ENCODE assay signal across 15 cellular contexts in genomic region chr4:52996261-52997131, GRCh38.
DNase-seq lines count a peak whose midpoint lies in the region; ATAC-seq and TF ChIP-seq lines count a peak whose summit lies in the region.
"Had no signal": no experiment of that assay in that cellular context is flagged by ENCODE, and none has a peak within 500 bp of the region (broad histone marks: within the 10 kb centered on the region; RNA-seq: fewer than 3 reads in every experiment).

No MANE protein-coding gene starts in this region.

- WGBS in esophagus muscularis mucosa = 62% methylated on average over 7 of the region's 7 CpGs
- WGBS in testis, 2 donors = 20 to 32% methylated on average over 7 of the region's 7 CpGs

- H3K27ac ChIP-seq in esophagus muscularis mucosa (replicated peaks in 1 of 4) (peak overlapping the region; percentile 51 to 66 (median 59)), lower lobe of right lung (peak overlapping the region; percentile 66), testis (peak overlapping the region; percentile 78 to 85), substantia nigra (ENCODE audit: low read depth, low read length, poor library complexity, severe bottlenecking) (no peak overlapping the region)
- H3K27ac ChIP-seq: neutrophil had no signal

- H3K4me1 ChIP-seq in esophagus muscularis mucosa (peaks cover 27 to 42% (median 35%) of the 10 kb centered on the region in 4 donors), lower lobe of right lung (peaks cover 8% of the 10 kb centered on the region), testis (peaks cover 67% of the 10 kb centered on the region)

- H3K9me3 ChIP-seq in esophagus muscularis mucosa = no peaks in the 10 kb centered on the region
- H3K9me3 ChIP-seq in lower lobe of right lung = no peaks in the 10 kb centered on the region
- H3K9me3 ChIP-seq in testis = no peaks in the 10 kb centered on the region
- H3K9me3 ChIP-seq: neutrophil, thyroid gland had no signal

- peaks cover 9% of the 10 kb centered on the region for H3K4me1 Mint-ChIP-seq in activated T-cell treated with anti-CD3 and anti-CD28 coated beads, Interleukin-2, amount 50 U/mL, for 72 hours (ENCODE audit: low read depth)
- H3K4me1 Mint-ChIP-seq: activated CD4-positive, alpha-beta memory T cell treated with anti-CD3 and anti-CD28 coated beads, Interleukin-2, amount 10 ng/mL, durations not matched to agents 7 days and 5 days had no signal

- H3K36me3 Mint-ChIP-seq in activated T-cell treated with anti-CD3 and anti-CD28 coated beads, Interleukin-2, amount 50 U/mL, for 72 hours (ENCODE audit: insufficient read depth in 2 of 2) = peaks cover 0 to 7% of the 10 kb centered on the region in 2 donors

- H3K27ac Mint-ChIP-seq in activated T-cell treated with anti-CD3 and anti-CD28 coated beads, Interleukin-2, amount 50 U/mL, for 72 hours = no peak overlapping the region
- H3K27ac Mint-ChIP-seq: activated CD4-positive, alpha-beta memory T cell treated with anti-CD3 and anti-CD28 coated beads, Interleukin-2, amount 10 ng/mL, durations not matched to agents 7 days and 5 days; activated naive CD4-positive, alpha-beta T cell treated with anti-CD3 and anti-CD28 coated beads for 36 hours had no signal

- TF ChIP-seq CTCF in esophagus muscularis mucosa (IDR thresholded peaks at IDR 0.05) = no peak
- no peak for TF ChIP-seq CTCF in lower lobe of right lung (IDR thresholded peaks at IDR 0.05)
- TF ChIP-seq CTCF in testis (IDR thresholded peaks at IDR 0.05) = no peak

- TF ChIP-seq POLR2A in esophagus muscularis mucosa (IDR thresholded peaks at IDR 0.05; ENCODE audit: low read depth) = no peak
- no peak for TF ChIP-seq POLR2A in testis (IDR thresholded peaks at IDR 0.05)

- H3K36me3 ChIP-seq in esophagus muscularis mucosa = no peaks in the 10 kb centered on the region
- H3K36me3 ChIP-seq in lower lobe of right lung = no peaks in the 10 kb centered on the region
- no peaks in the 10 kb centered on the region for H3K36me3 ChIP-seq in testis (ENCODE audit: low read depth, missing control alignments)
- H3K36me3 ChIP-seq: neutrophil, thyroid gland had no signal

- H3K4me3 ChIP-seq in esophagus muscularis mucosa = no peak overlapping the region
- no peak overlapping the region for H3K4me3 ChIP-seq in lower lobe of right lung
- H3K4me3 ChIP-seq in testis = no peak overlapping the region
- H3K4me3 ChIP-seq: thyroid gland had no signal

- ATAC-seq in lower lobe of right lung (peak; percentile 67 to 72), GM21825 (IDR thresholded peaks at IDR 0.05; ENCODE audit: unreplicated experiment) (no peak)
- no peak for ATAC-seq in activated T-cell treated with anti-CD3 and anti-CD28 coated beads, Interleukin-2, amount 50 U/mL, for 72 hours (replicated peaks in 1 of 2)

- TF ChIP-seq EP300 in esophagus muscularis mucosa (IDR thresholded peaks at IDR 0.05) = no peak

- H3K27me3 ChIP-seq in esophagus muscularis mucosa (no peaks in the 10 kb centered on the region), lower lobe of right lung (ENCODE audit: low read depth) (no peaks in the 10 kb centered on the region), testis (no peaks in the 10 kb centered on the region)
- H3K27me3 ChIP-seq: neutrophil, thyroid gland had no signal

- intact Hi-C loops in esophagus muscularis mucosa (cut with DNase I) (no loop called here), lower lobe of right lung (cut with DNase I) (no loop called here), testis (cut with DNase I; ENCODE audit: low total_unique reads) (no loop called here)

- no peaks in the 10 kb centered on the region for H3K27me3 Mint-ChIP-seq in activated T-cell treated with anti-CD3 and anti-CD28 coated beads, Interleukin-2, amount 50 U/mL, for 72 hours (ENCODE audit: low read depth)
- H3K27me3 Mint-ChIP-seq: activated CD4-positive, alpha-beta memory T cell treated with anti-CD3 and anti-CD28 coated beads, Interleukin-2, amount 10 ng/mL, durations not matched to agents 7 days and 5 days had no signal

- no peak overlapping the region for H3K4me3 Mint-ChIP-seq in activated T-cell treated with anti-CD3 and anti-CD28 coated beads, Interleukin-2, amount 50 U/mL, for 72 hours
- H3K4me3 Mint-ChIP-seq: activated CD4-positive, alpha-beta memory T cell treated with anti-CD3 and anti-CD28 coated beads, Interleukin-2, amount 10 ng/mL, durations not matched to agents 7 days and 5 days; activated naive CD4-positive, alpha-beta T cell treated with anti-CD3 and anti-CD28 coated beads for 36 hours had no signal

- no peaks in the 10 kb centered on the region for H3K9me3 Mint-ChIP-seq in activated T-cell treated with anti-CD3 and anti-CD28 coated beads, Interleukin-2, amount 50 U/mL, for 72 hours
- H3K9me3 Mint-ChIP-seq: activated CD4-positive, alpha-beta memory T cell treated with anti-CD3 and anti-CD28 coated beads, Interleukin-2, amount 10 ng/mL, durations not matched to agents 7 days and 5 days had no signal

- DNase-seq in OCI-M1 (lab: John Stamatoyannopoulos, UW) (peak; percentile 61), esophagus muscularis mucosa (ENCODE audit: extremely low spot score) (no peak), lower lobe of right lung (no peak), testis (peak; percentile 87), anterior cingulate cortex (lab: John Stamatoyannopoulos, UW) (no peak), substantia nigra (lab: John Stamatoyannopoulos, UW) (no peak)
- DNase-seq in activated T-cell treated with anti-CD3 and anti-CD28 coated beads, Interleukin-2, amount 50 U/mL, for 72 hours = no peak
- DNase-seq: activated CD4-positive, alpha-beta memory T cell treated with anti-CD3 and anti-CD28 coated beads, Interleukin-2, amount 10 ng/mL, durations not matched to agents 7 days and 5 days; activated naive CD4-positive, alpha-beta T cell treated with anti-CD3 and anti-CD28 coated beads for 36 hours; effector memory CD4-positive, alpha-beta T cell; NCI-H1105; NCI-H774; thyroid gland had no signal

Comparison
In these comparisons a context has a peak if more than half of its experiments do, and no peak if none do; other contexts are left out.
1. DNase-seq: peak in OCI-M1 (single experiment) and testis (single experiment); none in esophagus muscularis mucosa (single experiment), lower lobe of right lung (single experiment), anterior cingulate cortex (0 of 58), activated T-cell treated with anti-CD3 and anti-CD28 coated beads, Interleukin-2, amount 50 U/mL, for 72 hours (0 of 2) and substantia nigra (0 of 49).
2. ATAC-seq: peak in lower lobe of right lung (2 of 2); none in activated T-cell treated with anti-CD3 and anti-CD28 coated beads, Interleukin-2, amount 50 U/mL, for 72 hours (0 of 2) and GM21825 (single experiment).